15 cellular contexts compared by ENCODE assay signal in genomic region chr9:133449760-133450159, GRCh38. TPM values are rescaled to one million over a fixed set of nuclear protein-coding genes. Genes with fewer than 3 reads are reported as not detected.
DNase-seq lines count a peak whose midpoint lies in the region; ATAC-seq and TF ChIP-seq lines count a peak whose summit lies in the region.
"Had no signal": no experiment of that assay in that cellular context is flagged by ENCODE, and none has a peak within 500 bp of the region (broad histone marks: within the 10 kb centered on the region; RNA-seq: fewer than 3 reads in every experiment).

No MANE protein-coding gene starts in this region.

- H3K9me2 ChIP-seq in PC-9 (ENCODE audit: insufficient read depth) (no peaks in the 10 kb centered on the region), hepatocyte (replicated peaks; ENCODE audit: insufficient read depth) (no peaks in the 10 kb centered on the region)

- H3K79me2 ChIP-seq in PC-9 (ENCODE audit: low read depth) (no peaks in the 10 kb centered on the region), hepatocyte (no peaks in the 10 kb centered on the region)

- no peak for TF ChIP-seq CTCF in PC-9 (conservative IDR thresholded peaks at IDR 0.05)
- no peak for TF ChIP-seq CTCF in hepatocyte (IDR thresholded peaks at IDR 0.05; ENCODE audit: poor library complexity)
- TF ChIP-seq CTCF in upper lobe of right lung (IDR thresholded peaks at IDR 0.05), result no peak

- H3F3A ChIP-seq in PC-9 (ENCODE audit: insufficient read depth, low read depth), result no peaks in the 10 kb centered on the region

- H3K9me3 ChIP-seq in PC-9 (ENCODE audit: insufficient read depth, low read depth), result no peaks in the 10 kb centered on the region
- H3K9me3 ChIP-seq in hepatocyte (ENCODE audit: low read depth), result no peaks in the 10 kb centered on the region
- H3K9me3 ChIP-seq in upper lobe of right lung, result no peaks in the 10 kb centered on the region

- WGBS in hepatocyte (ENCODE audit: low lambda C conversion rate, missing lambda C conversion rate), result 96% methylated on average over 12 of the region's 12 CpGs

- H3K4me1 ChIP-seq in PC-9 (replicated peaks; ENCODE audit: insufficient read depth) (peaks cover 8% of the 10 kb centered on the region), hepatocyte (ENCODE audit: insufficient read depth) (no peaks in the 10 kb centered on the region), upper lobe of right lung (no peaks in the 10 kb centered on the region)

- no TSS peak for BruUV-seq in PC-9 (replicated peaks; lab: Mats Ljungman, UMichigan)

- POLR2A ChIA-PET in PC-9 (lab: Charles Lee; ENCODE audit: unreplicated experiment), result interaction anchor here (0.5 to 0.7 kb wide), 5 partner anchors 8 to 53 kb away, joined by 3 to 7 read pairs (median 5); partner anchors contain the start of genes CACFD1 and REXO4

- H3K4me3 ChIP-seq in PC-9 (no peak overlapping the region), hepatocyte (no peak overlapping the region), upper lobe of right lung (no peak overlapping the region)
- H3K4me3 ChIP-seq: cardiac muscle cell had no signal

- H3K4me2 ChIP-seq in PC-9 (peak overlapping the region; percentile 48; the same call in 1 of the 2 replicates), hepatocyte (no peak overlapping the region)

- H4K20me1 ChIP-seq in PC-9 (ENCODE audit: insufficient read depth), result no peaks in the 10 kb centered on the region
- no peaks in the 10 kb centered on the region for H4K20me1 ChIP-seq in hepatocyte (ENCODE audit: insufficient read depth, poor library complexity, severe bottlenecking)

- CTCF ChIA-PET in PC-9 (lab: Charles Lee), result no interaction called here

- no peaks in the 10 kb centered on the region for H3K36me3 ChIP-seq in PC-9 (ENCODE audit: low read depth)
- no peaks in the 10 kb centered on the region for H3K36me3 ChIP-seq in hepatocyte (replicated peaks; ENCODE audit: insufficient read depth, low read depth)
- H3K36me3 ChIP-seq in upper lobe of right lung, result no peaks in the 10 kb centered on the region
- H3K36me3 ChIP-seq: cardiac muscle cell had no signal

- intact Hi-C loops in PC-9 (cut with micrococcal nuclease; ENCODE audit: unreplicated experiment) (no loop called here), upper lobe of right lung (cut with DNase I) (no loop called here)

- ATAC-seq in upper lobe of right lung (peak; percentile 85), GM18498 (IDR thresholded peaks at IDR 0.05; ENCODE audit: unreplicated experiment) (no peak)

- peak; percentile 27 for DNase-seq in NCI-H2107 treated with DMSO at 0.1 percent for 48 hours (lab: John Stamatoyannopoulos, UW; ENCODE audit: unreplicated experiment)
- DNase-seq in NCI-H2107 (lab: John Stamatoyannopoulos, UW), result no peak
- peak; percentile 74 to 90 for DNase-seq in PC-9
- peak; percentile 44 for DNase-seq in hepatocyte (ENCODE audit: low spot score)
- DNase-seq in upper lobe of right lung, result peak; percentile 79
- no peak for DNase-seq in GM19238 (ENCODE audit: insufficient read length, low spot score)
- no peak for DNase-seq in OCI-M2 (lab: John Stamatoyannopoulos, UW; ENCODE audit: unreplicated experiment)
- DNase-seq: activated CD4-positive, alpha-beta memory T cell treated with anti-CD3 and anti-CD28 coated beads for 36 hours; H9; mesenchymal stem cell; occipital lobe; stimulated activated CD4-positive, alpha-beta T cell treated with anti-CD3 and anti-CD28 coated beads, Interleukin-15, amount 100 ng/mL, for 24 hours; T-helper 2 cell had no signal

- H3K27me3 ChIP-seq in PC-9 (ENCODE audit: insufficient read depth, low read depth), result peaks cover 18% of the 10 kb centered on the region; the same call in 1 of the 2 replicates
- H3K27me3 ChIP-seq in hepatocyte, result no peaks in the 10 kb centered on the region
- no peaks in the 10 kb centered on the region for H3K27me3 ChIP-seq in upper lobe of right lung
- H3K27me3 ChIP-seq: cardiac muscle cell had no signal

- H3K27ac ChIP-seq in PC-9, result no peak overlapping the region
- no peak overlapping the region for H3K27ac ChIP-seq in hepatocyte
- no peak overlapping the region for H3K27ac ChIP-seq in upper lobe of right lung
- H3K27ac ChIP-seq: cardiac muscle cell had no signal

- H2AFZ ChIP-seq in PC-9 (no peak overlapping the region), hepatocyte (no peak overlapping the region)

RNA-seq across cellular contexts. Expression of gene CACFD1, which starts 10.0 kb away (rescaled TPM):
- 28.7 and 32.7 TPM in 2 replicates for total RNA-seq in PC-9 (2021)
- 31.5 and 37.8 TPM in 2 replicates for total RNA-seq in hepatocyte
- polyA plus RNA-seq in hepatocyte, result 49.2 and 50.4 TPM in 2 replicates
- total RNA-seq in upper lobe of right lung, result 39.8 TPM

RNA-seq across cellular contexts. Expression of gene ADAMTS13, which starts 27.6 kb away (rescaled TPM):
- 7.1 and 11.1 TPM in 2 replicates for total RNA-seq in PC-9 (2021)
- 1.5 and 6.8 TPM in 2 replicates for total RNA-seq in hepatocyte
- 6.5 and 11.4 TPM in 2 replicates for polyA plus RNA-seq in hepatocyte
- 2.0 TPM for total RNA-seq in upper lobe of right lung

RNA-seq across cellular contexts. Expression of gene SLC2A6, which starts 29.1 kb away (rescaled TPM):
- 6.1 and 13.1 TPM in 2 replicates for total RNA-seq in PC-9 (2021)
- total RNA-seq in hepatocyte, result 5.7 and 7.3 TPM in 2 replicates
- 10.6 and 14.8 TPM in 2 replicates for polyA plus RNA-seq in hepatocyte
- total RNA-seq in upper lobe of right lung, result 11.4 TPM

RNA-seq across cellular contexts. Expression of gene REXO4, which starts 31.9 kb away (rescaled TPM):
- total RNA-seq in PC-9 (2021), result 32.6 and 36.5 TPM in 2 replicates
- total RNA-seq in hepatocyte, result 16.6 and 19.4 TPM in 2 replicates
- 17.2 and 18.0 TPM in 2 replicates for polyA plus RNA-seq in hepatocyte
- 22.6 TPM for total RNA-seq in upper lobe of right lung

Comparison
In these comparisons a context has a peak if more than half of its experiments do, and no peak if none do; other contexts are left out.
1. DNase-seq: peak in NCI-H2107 treated with DMSO at 0.1 percent for 48 hours (single experiment), PC-9 (2 of 2), hepatocyte (single experiment) and upper lobe of right lung (single experiment); none in NCI-H2107 (single experiment), GM19238 (single experiment) and OCI-M2 (single experiment).